ENCODE assay signal across 8 cellular contexts in the genomic region with DNA sequence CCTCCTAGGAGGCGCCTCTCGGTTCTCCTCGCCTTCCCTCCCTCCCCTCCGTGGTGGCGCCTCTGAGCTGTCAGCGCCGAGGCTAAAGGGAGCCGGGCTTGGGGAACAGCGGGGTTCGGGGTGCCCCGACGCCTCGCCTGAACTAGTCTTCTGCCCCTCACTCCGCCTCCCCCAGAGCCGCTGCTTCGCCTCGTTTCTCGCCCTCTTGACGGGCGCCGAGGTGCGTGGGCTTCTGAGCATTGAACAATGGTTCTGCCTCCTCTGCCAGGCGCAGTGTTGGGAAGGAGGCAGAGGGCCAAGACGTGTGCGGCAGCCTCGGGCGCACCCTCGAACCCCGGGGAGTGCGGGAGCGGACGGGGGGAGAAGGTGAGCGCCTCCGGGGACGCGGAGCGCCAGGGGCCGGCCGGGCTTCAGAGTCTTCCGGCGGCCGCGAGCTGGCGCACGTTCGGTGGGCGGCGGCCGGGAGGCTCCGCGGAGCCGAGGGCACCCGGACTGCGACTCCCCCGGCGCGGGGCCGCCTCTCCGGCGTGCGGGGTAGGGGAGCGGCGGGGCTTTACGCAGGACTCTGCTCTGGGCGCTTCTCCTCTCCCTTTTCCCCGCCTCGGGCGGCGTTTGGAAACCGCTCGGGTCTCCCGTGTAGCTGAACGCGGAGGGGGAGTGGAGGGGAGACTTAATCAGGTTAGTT. TPM values are rescaled to one million over a fixed set of nuclear protein-coding genes. Genes with fewer than 3 reads are reported as not detected.
DNase-seq lines count a peak whose midpoint lies in the region; ATAC-seq and TF ChIP-seq lines count a peak whose summit lies in the region.

No MANE protein-coding gene starts in this region.

- H2AFZ ChIP-seq in SK-N-SH (ENCODE audit: low read depth) = peak overlapping the region; percentile 77; the same call in 1 of the 2 replicates

- CTCF ChIA-PET in SK-N-SH (lab: Yijun Ruan, JAX) = interaction anchor here (0.8 to 1.5 kb wide), 7 partner anchors 96 to 490 kb away, joined by 3 to 6 read pairs (median 4); no protein-coding TSS in a partner anchor

- H3K4me2 ChIP-seq in SK-N-SH = peak overlapping the region; percentile 90

- DNase-seq in AG09309 (ENCODE audit: low read depth) = no peak
- DNase-seq in SK-N-SH = peak; percentile 66
- DNase-seq in lower leg skin (ENCODE audit: low spot score in 2 of 2) = peak in 1 of 2 donors; percentile 84
- no peak for DNase-seq in stimulated activated naive CD8-positive, alpha-beta T cell treated with anti-CD3 and anti-CD28 coated beads, Interleukin-15, Interleukin-2, amounts not matched to agents 100 U/mL and 50 U/mL, for 24 hours
- no peak for DNase-seq in NOMO-1 treated with DMSO at 0.1 percent for 48 hours (lab: John Stamatoyannopoulos, UW; ENCODE audit: unreplicated experiment)

- intact Hi-C loops in lower leg skin (cut with DNase I; ENCODE audit: low total_unique reads) = no loop called here

- POLR2A ChIA-PET in SK-N-SH (lab: Yijun Ruan, JAX) = interaction anchor here (0.6 to 1.4 kb wide), 6 partner anchors 10 to 387 kb away, joined by 3 read pairs; no protein-coding TSS in a partner anchor

- H3F3A ChIP-seq in SK-N-SH (replicated peaks; ENCODE audit: insufficient read depth) = no peaks in the 10 kb centered on the region

- TF ChIP-seq RAD21 in SK-N-SH (IDR thresholded peaks at IDR 0.05; ENCODE audit: low read length) = no peak

- no peaks in the 10 kb centered on the region for H4K20me1 ChIP-seq in SK-N-SH (ENCODE audit: insufficient read depth)

- no peaks in the 10 kb centered on the region for H3K9me2 ChIP-seq in SK-N-SH

- H3K79me2 ChIP-seq in SK-N-SH (ENCODE audit: insufficient read depth) = peaks cover 3% of the 10 kb centered on the region

- H3K4me3 ChIP-seq in AG09309 (ENCODE audit: control insufficient read depth, low read depth, low read length) (peak overlapping the region; percentile 77), SK-N-SH (ENCODE audit: low read depth in 2 of 2, low read length in 1 of 2) (peak overlapping the region; percentile 73 to 82), lower leg skin (ENCODE audit: low read depth, poor library complexity, severe bottlenecking) (peak overlapping the region; percentile 54)

- no peak for TF ChIP-seq EP300 in SK-N-SH (IDR thresholded peaks at IDR 0.05; ENCODE audit: borderline replicate concordance in 1 of 2, low read depth in 1 of 2, low read length in 1 of 2)

- H3K9me3 ChIP-seq in SK-N-SH = no peaks in the 10 kb centered on the region

- TF ChIP-seq POLR2A in lower leg skin (IDR thresholded peaks at IDR 0.05) = no peak

- peak overlapping the region; percentile 74 for H3K9ac ChIP-seq in SK-N-SH

- WGBS in SK-N-SH (ENCODE audit: low lambda C conversion rate) = 4% methylated on average over 5 of the region's 74 CpGs
- 0% methylated on average over 21 to 42 of the region's 74 CpGs for WGBS in lower leg skin, 2 donors

- H3K4me1 ChIP-seq in SK-N-SH (ENCODE audit: control insufficient read depth in 1 of 2, insufficient read depth in 2 of 2, low read depth in 1 of 2, low read length in 1 of 2) = peaks cover 0 to 17% of the 10 kb centered on the region in 2 experiments; a peak in 1 of 4 replicates

- no peak for TF ChIP-seq CTCF in AG09309 (IDR thresholded peaks at IDR 0.05; ENCODE audit: control insufficient read depth, insufficient read depth, low read depth, low read length, missing control alignments)
- no peak; the same call in 1 of the 2 replicates for TF ChIP-seq CTCF in SK-N-SH (IDR thresholded peaks at IDR 0.05)
- TF ChIP-seq CTCF in lower leg skin (IDR thresholded peaks at IDR 0.05) = no peak

- ATAC-seq in GM18517 (IDR thresholded peaks at IDR 0.05; ENCODE audit: unreplicated experiment) = peak; percentile 33
- ATAC-seq in HG03103 (IDR thresholded peaks at IDR 0.05; ENCODE audit: low read depth, unreplicated experiment) = peak; percentile 36
- ATAC-seq in stimulated activated naive CD8-positive, alpha-beta T cell treated with anti-CD3 and anti-CD28 coated beads, Interleukin-15, Interleukin-2, amounts not matched to agents 100 U/mL and 50 U/mL, for 24 hours = peak; percentile 53

- H3K27ac ChIP-seq in SK-N-SH (ENCODE audit: low read depth in 2 of 2, low read length in 1 of 2) = peak overlapping the region in 1 of 2 experiments; percentile 80; a peak in 3 of 4 replicates
- peak overlapping the region; percentile 29 for H3K27ac ChIP-seq in cingulate gyrus (ENCODE audit: low read depth, low read length)

- no peaks in the 10 kb centered on the region for H3K36me3 ChIP-seq in SK-N-SH (replicated peaks in 1 of 2; ENCODE audit: control insufficient read depth in 1 of 2, insufficient read depth in 2 of 2, low read length in 1 of 2)

- H3K27me3 ChIP-seq in SK-N-SH (ENCODE audit: insufficient read depth) = no peaks in the 10 kb centered on the region

TF ChIP-seq in SK-N-SH, 30 proteins besides CTCF, POLR2A, EP300 and RAD21 (continues in another document):
- TF ChIP-seq YY1 (IDR thresholded peaks at IDR 0.05; ENCODE audit: low read depth) = no peak
- no peak for TF ChIP-seq NFIC (IDR thresholded peaks at IDR 0.05; ENCODE audit: borderline replicate concordance)
- no peak for TF ChIP-seq FOSL2 (IDR thresholded peaks at IDR 0.05; ENCODE audit: borderline replicate concordance, low read depth)
- TF ChIP-seq, protein P1, sequence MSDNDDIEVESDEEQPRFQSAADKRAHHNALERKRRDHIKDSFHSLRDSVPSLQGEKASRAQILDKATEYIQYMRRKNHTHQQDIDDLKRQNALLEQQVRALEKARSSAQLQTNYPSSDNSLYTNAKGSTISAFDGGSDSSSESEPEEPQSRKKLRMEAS (IDR thresholded peaks at IDR 0.05; ENCODE audit: low read depth) = no peak
- TF ChIP-seq JUND (IDR thresholded peaks at IDR 0.05) = no peak
- TF ChIP-seq, protein P2, sequence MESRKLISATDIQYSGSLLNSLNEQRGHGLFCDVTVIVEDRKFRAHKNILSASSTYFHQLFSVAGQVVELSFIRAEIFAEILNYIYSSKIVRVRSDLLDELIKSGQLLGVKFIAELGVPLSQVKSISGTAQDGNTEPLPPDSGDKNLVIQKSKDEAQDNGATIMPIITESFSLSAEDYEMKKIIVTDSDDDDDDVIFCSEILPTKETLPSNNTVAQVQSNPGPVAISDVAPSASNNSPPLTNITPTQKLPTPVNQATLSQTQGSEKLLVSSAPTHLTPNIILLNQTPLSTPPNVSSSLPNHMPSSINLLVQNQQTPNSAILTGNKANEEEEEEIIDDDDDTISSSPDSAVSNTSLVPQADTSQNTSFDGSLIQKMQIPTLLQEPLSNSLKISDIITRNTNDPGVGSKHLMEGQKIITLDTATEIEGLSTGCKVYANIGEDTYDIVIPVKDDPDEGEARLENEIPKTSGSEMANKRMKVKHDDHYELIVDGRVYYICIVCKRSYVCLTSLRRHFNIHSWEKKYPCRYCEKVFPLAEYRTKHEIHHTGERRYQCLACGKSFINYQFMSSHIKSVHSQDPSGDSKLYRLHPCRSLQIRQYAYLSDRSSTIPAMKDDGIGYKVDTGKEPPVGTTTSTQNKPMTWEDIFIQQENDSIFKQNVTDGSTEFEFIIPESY (IDR thresholded peaks at IDR 0.05; ENCODE audit: borderline replicate concordance, low read depth) = no peak
- TF ChIP-seq, protein P3, sequence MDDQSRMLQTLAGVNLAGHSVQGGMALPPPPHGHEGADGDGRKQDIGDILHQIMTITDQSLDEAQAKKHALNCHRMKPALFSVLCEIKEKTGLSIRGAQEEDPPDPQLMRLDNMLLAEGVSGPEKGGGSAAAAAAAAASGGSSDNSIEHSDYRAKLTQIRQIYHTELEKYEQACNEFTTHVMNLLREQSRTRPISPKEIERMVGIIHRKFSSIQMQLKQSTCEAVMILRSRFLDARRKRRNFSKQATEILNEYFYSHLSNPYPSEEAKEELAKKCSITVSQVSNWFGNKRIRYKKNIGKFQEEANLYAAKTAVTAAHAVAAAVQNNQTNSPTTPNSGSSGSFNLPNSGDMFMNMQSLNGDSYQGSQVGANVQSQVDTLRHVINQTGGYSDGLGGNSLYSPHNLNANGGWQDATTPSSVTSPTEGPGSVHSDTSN (IDR thresholded peaks at IDR 0.05) = no peak
- no peak for TF ChIP-seq EZH2phosphoT487 (IDR thresholded peaks at IDR 0.05; ENCODE audit: borderline replicate concordance, low read depth)
- no peak; the same call in 1 of the 2 replicates for TF ChIP-seq MXI1 (IDR thresholded peaks at IDR 0.05; ENCODE audit: low read depth, low read length)
- TF ChIP-seq, protein P4, sequence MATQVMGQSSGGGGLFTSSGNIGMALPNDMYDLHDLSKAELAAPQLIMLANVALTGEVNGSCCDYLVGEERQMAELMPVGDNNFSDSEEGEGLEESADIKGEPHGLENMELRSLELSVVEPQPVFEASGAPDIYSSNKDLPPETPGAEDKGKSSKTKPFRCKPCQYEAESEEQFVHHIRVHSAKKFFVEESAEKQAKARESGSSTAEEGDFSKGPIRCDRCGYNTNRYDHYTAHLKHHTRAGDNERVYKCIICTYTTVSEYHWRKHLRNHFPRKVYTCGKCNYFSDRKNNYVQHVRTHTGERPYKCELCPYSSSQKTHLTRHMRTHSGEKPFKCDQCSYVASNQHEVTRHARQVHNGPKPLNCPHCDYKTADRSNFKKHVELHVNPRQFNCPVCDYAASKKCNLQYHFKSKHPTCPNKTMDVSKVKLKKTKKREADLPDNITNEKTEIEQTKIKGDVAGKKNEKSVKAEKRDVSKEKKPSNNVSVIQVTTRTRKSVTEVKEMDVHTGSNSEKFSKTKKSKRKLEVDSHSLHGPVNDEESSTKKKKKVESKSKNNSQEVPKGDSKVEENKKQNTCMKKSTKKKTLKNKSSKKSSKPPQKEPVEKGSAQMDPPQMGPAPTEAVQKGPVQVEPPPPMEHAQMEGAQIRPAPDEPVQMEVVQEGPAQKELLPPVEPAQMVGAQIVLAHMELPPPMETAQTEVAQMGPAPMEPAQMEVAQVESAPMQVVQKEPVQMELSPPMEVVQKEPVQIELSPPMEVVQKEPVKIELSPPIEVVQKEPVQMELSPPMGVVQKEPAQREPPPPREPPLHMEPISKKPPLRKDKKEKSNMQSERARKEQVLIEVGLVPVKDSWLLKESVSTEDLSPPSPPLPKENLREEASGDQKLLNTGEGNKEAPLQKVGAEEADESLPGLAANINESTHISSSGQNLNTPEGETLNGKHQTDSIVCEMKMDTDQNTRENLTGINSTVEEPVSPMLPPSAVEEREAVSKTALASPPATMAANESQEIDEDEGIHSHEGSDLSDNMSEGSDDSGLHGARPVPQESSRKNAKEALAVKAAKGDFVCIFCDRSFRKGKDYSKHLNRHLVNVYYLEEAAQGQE (IDR thresholded peaks at IDR 0.05; ENCODE audit: low read depth, low read length) = no peak
- TF ChIP-seq TCF12 (IDR thresholded peaks at IDR 0.05) = no peak

RNA-seq across cellular contexts. Expression of a gene that starts 0.9 kb away (rescaled TPM):
- 9.2 and 12.0 TPM in 2 replicates for polyA plus RNA-seq in SK-N-SH (2012; rRNA removed)
- polyA plus RNA-seq in SK-N-SH (2012; cell fraction: cytosol; rRNA removed) = 9.0 and 10.7 TPM in 2 replicates
- polyA plus RNA-seq in SK-N-SH (2012; cell fraction: nucleus; rRNA removed) = 12.2 and 17.0 TPM in 2 replicates
- 1 to 10 TPM; 1.6 to 9.6 (median 3.2) TPM for total RNA-seq in lower leg skin
